21 cellular contexts compared by ENCODE assay signal in the genomic region with DNA sequence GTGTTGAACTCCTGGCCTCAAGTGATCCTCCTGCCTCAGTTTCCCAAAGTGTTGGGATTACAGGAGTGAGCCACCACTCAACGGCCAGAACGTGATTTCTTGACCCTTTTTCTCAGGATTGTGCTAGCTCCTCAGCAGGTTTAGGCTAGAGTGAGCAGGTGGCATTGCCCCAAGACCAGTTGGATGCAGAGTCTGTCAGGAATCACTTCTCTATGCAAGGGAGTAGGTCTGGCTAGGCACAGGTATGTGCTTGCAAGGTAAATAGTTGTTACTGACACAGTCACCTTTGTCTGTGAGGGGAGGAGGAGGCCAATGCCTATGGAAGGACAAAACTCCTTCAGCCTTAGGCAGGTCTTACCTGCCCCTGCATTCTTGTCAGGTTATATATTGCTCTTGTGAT. TPM values are rescaled to one million over a fixed set of nuclear protein-coding genes. Genes with fewer than 3 reads are reported as not detected.
DNase-seq lines count a peak whose midpoint lies in the region; ATAC-seq, FAIRE-seq and TF ChIP-seq lines count a peak whose summit lies in the region.
"Had no signal": no experiment of that assay in that cellular context is flagged by ENCODE, and none has a peak within 500 bp of the region (broad histone marks: within the 10 kb centered on the region; RNA-seq: fewer than 3 reads in every experiment).

No MANE protein-coding gene starts in this region.

- WGBS in sigmoid colon, 2 donors, result 91 to 94% methylated on average over 2 of the region's 2 CpGs

- DNase-seq in bronchial epithelial cell (ENCODE audit: low read depth), result peak; percentile 62
- DNase-seq in sigmoid colon, result peak; percentile 17
- DNase-seq in T-helper 2 cell treated with Interferon-gamma antibody and Interleukin-4, amounts not matched to agents 5 μg/mL and 100 μg/mL, for 36 hours (ENCODE audit: low spot score), result no peak
- no peak for DNase-seq in naive thymus-derived CD8-positive, alpha-beta T cell
- DNase-seq in retina, result no peak
- DNase-seq: ACHN; BE2C; C1 segment of cervical spinal cord; Caco-2; CD4-positive, CD25-positive, alpha-beta regulatory T cell; CD8-positive, alpha-beta memory T cell; GDM1; H9; IMR-90 had no signal

- H3K36me3 ChIP-seq in bronchial epithelial cell (ENCODE audit: control insufficient read depth, insufficient read depth, low read length) (no peaks in the 10 kb centered on the region), sigmoid colon (no peaks in the 10 kb centered on the region)
- H3K36me3 ChIP-seq: BE2C had no signal

- no peak for TF ChIP-seq EP300 in sigmoid colon (IDR thresholded peaks at IDR 0.05)

- TF ChIP-seq CTCF in bronchial epithelial cell (IDR thresholded peaks at IDR 0.05; ENCODE audit: insufficient read depth, low read length, severe bottlenecking), result no peak
- TF ChIP-seq CTCF in sigmoid colon (IDR thresholded peaks at IDR 0.05), result no peak

- H3K4me1 Mint-ChIP-seq in T-helper 2 cell treated with Interferon-gamma antibody and Interleukin-4, amounts not matched to agents 5 μg/mL and 100 μg/mL, for 36 hours (ENCODE audit: low read depth), result peaks cover 8% of the 10 kb centered on the region
- peaks cover 8 to 15% (median 11%) of the 10 kb centered on the region in 4 donors for H3K4me1 Mint-ChIP-seq in naive thymus-derived CD8-positive, alpha-beta T cell

- FAIRE-seq in bronchial epithelial cell (lab: Jason Lieb, UNC), result no peak
- FAIRE-seq: D721Med, GM12892, GM18507, H1, HTR-8/SVneo had no signal

- no peak for TF ChIP-seq POLR2A in sigmoid colon (IDR thresholded peaks at IDR 0.05)

- H3K4me1 ChIP-seq in sigmoid colon, result no peaks in the 10 kb centered on the region
- H3K4me1 ChIP-seq: BE2C had no signal

- no peaks in the 10 kb centered on the region for H3K9me3 Mint-ChIP-seq in T-helper 2 cell treated with Interferon-gamma antibody and Interleukin-4, amounts not matched to agents 5 μg/mL and 100 μg/mL, for 36 hours
- H3K9me3 Mint-ChIP-seq in naive thymus-derived CD8-positive, alpha-beta T cell, result no peaks in the 10 kb centered on the region
- H3K9me3 Mint-ChIP-seq: CD8-positive, alpha-beta memory T cell had no signal

- intact Hi-C loops in sigmoid colon (cut with DNase I), result no loop called here

- H3K27me3 ChIP-seq in bronchial epithelial cell (ENCODE audit: control insufficient read depth, insufficient read depth, low read length), result no peaks in the 10 kb centered on the region
- H3K27me3 ChIP-seq in sigmoid colon, result no peaks in the 10 kb centered on the region
- H3K27me3 ChIP-seq: BE2C had no signal

- H3K27ac ChIP-seq in sigmoid colon, result no peak overlapping the region

- no peaks in the 10 kb centered on the region for H3K27me3 Mint-ChIP-seq in T-helper 2 cell treated with Interferon-gamma antibody and Interleukin-4, amounts not matched to agents 5 μg/mL and 100 μg/mL, for 36 hours (ENCODE audit: low read depth)
- no peaks in the 10 kb centered on the region for H3K27me3 Mint-ChIP-seq in naive thymus-derived CD8-positive, alpha-beta T cell
- H3K27me3 Mint-ChIP-seq: CD4-positive, CD25-positive, alpha-beta regulatory T cell had no signal

- no peaks in the 10 kb centered on the region for H3K36me3 Mint-ChIP-seq in T-helper 2 cell treated with Interferon-gamma antibody and Interleukin-4, amounts not matched to agents 5 μg/mL and 100 μg/mL, for 36 hours (ENCODE audit: low read depth)
- H3K36me3 Mint-ChIP-seq in naive thymus-derived CD8-positive, alpha-beta T cell, result no peaks in the 10 kb centered on the region
- H3K36me3 Mint-ChIP-seq: CD8-positive, alpha-beta memory T cell had no signal

- H3K27ac Mint-ChIP-seq in T-helper 2 cell treated with Interferon-gamma antibody and Interleukin-4, amounts not matched to agents 5 μg/mL and 100 μg/mL, for 36 hours, result no peak overlapping the region
- no peak overlapping the region for H3K27ac Mint-ChIP-seq in naive thymus-derived CD8-positive, alpha-beta T cell
- H3K27ac Mint-ChIP-seq: CD4-positive, CD25-positive, alpha-beta regulatory T cell; CD8-positive, alpha-beta memory T cell; H9 had no signal

- peak; percentile 76 for ATAC-seq in esophagus mucosa
- ATAC-seq in GM19397 (IDR thresholded peaks at IDR 0.05; ENCODE audit: unreplicated experiment), result no peak
- no peak for ATAC-seq in naive thymus-derived CD8-positive, alpha-beta T cell

- H3K4me3 ChIP-seq in bronchial epithelial cell (ENCODE audit: low read depth, low read length) (no peak overlapping the region), sigmoid colon (no peak overlapping the region)

- POLR2A ChIA-PET in naive thymus-derived CD8-positive, alpha-beta T cell (lab: Charles Lee), result no interaction called here

- no peak overlapping the region for H3K4me3 Mint-ChIP-seq in T-helper 2 cell treated with Interferon-gamma antibody and Interleukin-4, amounts not matched to agents 5 μg/mL and 100 μg/mL, for 36 hours
- no peak overlapping the region for H3K4me3 Mint-ChIP-seq in naive thymus-derived CD8-positive, alpha-beta T cell
- H3K4me3 Mint-ChIP-seq: CD4-positive, CD25-positive, alpha-beta regulatory T cell; CD8-positive, alpha-beta memory T cell; H9 had no signal

- H3K9me3 ChIP-seq in sigmoid colon, result no peaks in the 10 kb centered on the region
- H3K9me3 ChIP-seq: BE2C, Caco-2 had no signal

RNA-seq across cellular contexts. Expression of gene SLC25A5, which starts 24.2 kb away (rescaled TPM):
- total RNA-seq in bronchial epithelial cell (486 and 551 TPM in 2 replicates), esophagus mucosa (452 TPM), sigmoid colon (100 to 1,000 TPM; 269 to 356 (median 336) TPM)
- polyA plus RNA-seq in sigmoid colon, result 1,000 to 10,000 TPM in 2 of 3 donors, 100 to 1,000 TPM in 1; 934 to 2,420 (median 1,374) TPM
- 100 to 1,000 TPM; 104 to 106 TPM for total RNA-seq in naive thymus-derived CD8-positive, alpha-beta T cell
- polyA plus RNA-seq in naive thymus-derived CD8-positive, alpha-beta T cell, result 100 to 1,000 TPM; 258 to 271 (median 271) TPM

Comparison
In these comparisons a context has a peak if more than half of its experiments do, and no peak if none do; other contexts are left out.
1. DNase-seq: peak in bronchial epithelial cell (single experiment) and sigmoid colon (single experiment); none in T-helper 2 cell treated with Interferon-gamma antibody and Interleukin-4, amounts not matched to agents 5 μg/mL and 100 μg/mL, for 36 hours (single experiment), naive thymus-derived CD8-positive, alpha-beta T cell (0 of 10) and retina (single experiment).